In the genomic region with DNA sequence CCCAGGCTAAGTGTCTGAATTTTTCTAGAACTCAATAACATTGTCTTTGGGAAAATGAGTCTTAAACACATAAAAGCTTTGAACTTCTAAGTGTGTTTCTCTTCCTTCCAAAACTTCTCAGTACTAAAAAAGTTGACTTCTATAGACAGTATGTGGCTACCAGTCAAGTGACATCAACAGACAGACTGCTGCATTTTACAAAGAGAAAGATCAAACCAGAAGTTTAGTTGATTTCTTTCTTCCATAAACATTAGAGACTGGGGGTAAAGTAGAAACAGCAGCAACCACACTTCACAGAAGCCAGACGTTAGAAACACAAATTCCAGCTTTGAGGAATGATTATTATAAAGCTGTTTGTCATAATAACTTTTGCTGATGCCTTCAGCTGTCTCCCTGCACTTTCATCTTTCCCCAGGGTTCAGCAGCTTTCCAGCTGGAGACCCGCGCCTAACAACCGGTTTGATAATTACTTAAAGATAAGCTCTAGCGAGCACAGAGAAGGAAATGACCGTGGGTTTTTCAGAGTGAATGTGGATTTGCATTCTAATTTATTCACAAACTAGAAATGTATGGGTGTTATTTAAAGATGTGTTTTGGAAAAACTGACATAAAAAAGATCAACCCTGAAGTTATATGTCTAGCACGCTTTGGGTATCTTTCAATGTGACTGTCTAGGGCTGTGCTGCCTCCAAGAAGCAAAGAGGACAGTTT, we compare ENCODE assay signal across 9 cellular contexts. TPM values are rescaled to one million over a fixed set of nuclear protein-coding genes. Genes with fewer than 3 reads are reported as not detected.
DNase-seq lines count a peak whose midpoint lies in the region; ATAC-seq and TF ChIP-seq lines count a peak whose summit lies in the region.
"Had no signal": no experiment of that assay in that cellular context is flagged by ENCODE, and none has a peak within 500 bp of the region (broad histone marks: within the 10 kb centered on the region; RNA-seq: fewer than 3 reads in every experiment).

No MANE protein-coding gene starts in this region.

- 10% methylated on average over 7 of the region's 7 CpGs for WGBS in hepatocyte (ENCODE audit: low lambda C conversion rate, missing lambda C conversion rate)

- CTCF ChIA-PET in HEK293T (lab: Yijun Ruan, JAX) (interaction anchor here (1.0 kb wide), 1 partner anchor 571 kb away, joined by 5 read pairs; no protein-coding TSS in a partner anchor), Caco-2 (lab: Charles Lee) (interaction anchor here (0.5 kb wide), 1 partner anchor 122 kb away, joined by 3 read pairs; no protein-coding TSS in a partner anchor)

- H3K27ac Mint-ChIP-seq in Caco-2 (ENCODE audit: unreplicated experiment): no peak overlapping the region
- H3K27ac Mint-ChIP-seq: activated naive CD4-positive, alpha-beta T cell treated with anti-CD3 and anti-CD28 coated beads, Interleukin-2, amount 50 U/mL, for 24 hours had no signal

- BruUV-seq in Caco-2 (replicated peaks; lab: Mats Ljungman, UMichigan): no TSS peak

- H2AFZ ChIP-seq in DND-41 (ENCODE audit: low read depth, low read length): peak overlapping the region; percentile 53
- peak overlapping the region; percentile 9 for H2AFZ ChIP-seq in hepatocyte

- no peaks in the 10 kb centered on the region for H3K36me3 Mint-ChIP-seq in Caco-2 (ENCODE audit: insufficient read depth, unreplicated experiment)
- H3K36me3 Mint-ChIP-seq: activated naive CD4-positive, alpha-beta T cell treated with anti-CD3 and anti-CD28 coated beads, Interleukin-2, amount 50 U/mL, for 24 hours had no signal

- no peak for TF ChIP-seq CTCF in DND-41 (IDR thresholded peaks at IDR 0.05; ENCODE audit: borderline replicate concordance, extremely low read depth, low read length, poor library complexity, severe bottlenecking)
- no peak for TF ChIP-seq CTCF in hepatocyte (IDR thresholded peaks at IDR 0.05; ENCODE audit: poor library complexity)
- no peak for TF ChIP-seq CTCF in Caco-2 (IDR thresholded peaks at IDR 0.05; ENCODE audit: insufficient read depth in 1 of 2, low read depth in 1 of 2, low read length in 1 of 2, severe bottlenecking in 1 of 2, unreplicated experiment in 1 of 2)

- H3K27me3 Mint-ChIP-seq in Caco-2 (ENCODE audit: insufficient read depth, unreplicated experiment): no peaks in the 10 kb centered on the region

- no peaks in the 10 kb centered on the region for H3K36me3 ChIP-seq in DND-41 (ENCODE audit: insufficient read depth, low read length)
- H3K36me3 ChIP-seq in hepatocyte (replicated peaks; ENCODE audit: insufficient read depth, low read depth): no peaks in the 10 kb centered on the region
- no peaks in the 10 kb centered on the region for H3K36me3 ChIP-seq in Caco-2 (ENCODE audit: control insufficient read depth, insufficient read depth, low read length)

- no peaks in the 10 kb centered on the region for H3K9me2 ChIP-seq in hepatocyte (replicated peaks; ENCODE audit: insufficient read depth)

- H3K4me3 Mint-ChIP-seq in Caco-2 (ENCODE audit: unreplicated experiment): no peak overlapping the region
- H3K4me3 Mint-ChIP-seq: activated naive CD4-positive, alpha-beta T cell treated with anti-CD3 and anti-CD28 coated beads, Interleukin-2, amount 50 U/mL, for 24 hours had no signal

- H3K4me1 ChIP-seq in DND-41 (ENCODE audit: insufficient read depth, low read length) (peaks cover 19% of the 10 kb centered on the region), hepatocyte (ENCODE audit: insufficient read depth) (peaks cover 13% of the 10 kb centered on the region), Caco-2 (no peaks in the 10 kb centered on the region; the same call in 1 of the 2 replicates)

- ATAC-seq in DND-41 (ENCODE audit: insufficient read depth, low read depth): peak; percentile 64
- peak; percentile 64 for ATAC-seq in GM19463 (IDR thresholded peaks at IDR 0.05; ENCODE audit: unreplicated experiment)
- peak; percentile 55 for ATAC-seq in HG03432 (IDR thresholded peaks at IDR 0.05; ENCODE audit: unreplicated experiment)

- intact Hi-C loops in Caco-2 (cut with micrococcal nuclease; ENCODE audit: unreplicated experiment): no loop called here

- H3K9me3 ChIP-seq in DND-41 (ENCODE audit: insufficient read depth, low read length, severe bottlenecking) (no peaks in the 10 kb centered on the region), hepatocyte (ENCODE audit: low read depth) (no peaks in the 10 kb centered on the region), Caco-2 (no peaks in the 10 kb centered on the region)

- H3K27ac ChIP-seq in DND-41 (ENCODE audit: low read length): peak overlapping the region; percentile 27; the same call in 1 of the 2 replicates
- peak overlapping the region; percentile 21 for H3K27ac ChIP-seq in hepatocyte

- H3K4me3 ChIP-seq in DND-41 (ENCODE audit: low read depth in 1 of 2, low read length in 2 of 2) (peak overlapping the region in 1 of 2 experiments; percentile 17; a peak in 1 of 4 replicates), hepatocyte (no peak overlapping the region), Caco-2 (ENCODE audit: low read depth, low read length) (no peak overlapping the region)

- no peak overlapping the region for H3K9ac ChIP-seq in DND-41 (ENCODE audit: low read depth, low read length)

- no peaks in the 10 kb centered on the region for H3K9me3 Mint-ChIP-seq in Caco-2 (ENCODE audit: unreplicated experiment)
- H3K9me3 Mint-ChIP-seq: activated naive CD4-positive, alpha-beta T cell treated with anti-CD3 and anti-CD28 coated beads, Interleukin-2, amount 50 U/mL, for 24 hours had no signal

- no peaks in the 10 kb centered on the region for H3K79me2 ChIP-seq in DND-41 (ENCODE audit: insufficient read depth, low read length)
- H3K79me2 ChIP-seq in hepatocyte: no peaks in the 10 kb centered on the region

- POLR2A ChIA-PET in HEK293T (lab: Yijun Ruan, JAX): interaction anchor here (0.7 kb wide), 1 partner anchor 12 kb away, joined by 3 read pairs; no protein-coding TSS in a partner anchor
- POLR2A ChIA-PET in Caco-2 (lab: Charles Lee): no interaction called here

- H3K27me3 ChIP-seq in DND-41 (ENCODE audit: insufficient read depth, low read length, poor library complexity): no peaks in the 10 kb centered on the region
- H3K27me3 ChIP-seq in hepatocyte: no peaks in the 10 kb centered on the region
- no peaks in the 10 kb centered on the region; the same call in 1 of the 2 replicates for H3K27me3 ChIP-seq in Caco-2 (replicated peaks; ENCODE audit: control insufficient read depth, insufficient read depth, low read length)

- DNase-seq in DND-41 (no peak), hepatocyte (ENCODE audit: low spot score) (peak; percentile 32), HEK293T (ENCODE audit: extremely low spot score) (no peak), Caco-2 (no peak), putamen (ENCODE audit: low spot score) (no peak)
- DNase-seq in activated CD4-positive, alpha-beta T cell treated with anti-CD3 and anti-CD28 coated beads for 1 hour: no peak

- no peaks in the 10 kb centered on the region for H3K4me1 Mint-ChIP-seq in Caco-2 (ENCODE audit: low read depth, unreplicated experiment)

- H4K20me1 ChIP-seq in DND-41 (ENCODE audit: insufficient read depth, low read length) (no peaks in the 10 kb centered on the region), hepatocyte (ENCODE audit: insufficient read depth, poor library complexity, severe bottlenecking) (no peaks in the 10 kb centered on the region)

- H3K4me2 ChIP-seq in DND-41 (ENCODE audit: insufficient read depth, low read length): peak overlapping the region; percentile 53
- peak overlapping the region; percentile 67 for H3K4me2 ChIP-seq in hepatocyte

TF ChIP-seq in HEK293T, 16 proteins besides CTCF, POLR2A, EP300 and RAD21:
- TF ChIP-seq NFRKB (IDR thresholded peaks at IDR 0.05) (no peak), LEF1 (IDR thresholded peaks at IDR 0.05; ENCODE audit: borderline replicate concordance) (no peak), HDGF (IDR thresholded peaks at IDR 0.05; ENCODE audit: borderline replicate concordance) (no peak), FOXM1 (IDR thresholded peaks at IDR 0.05; ENCODE audit: borderline replicate concordance) (no peak), SUZ12 (IDR thresholded peaks at IDR 0.05) (no peak)

RNA-seq across cellular contexts. Expression of gene ENAM, which starts 15.2 kb away (rescaled TPM):
- total RNA-seq in hepatocyte (0.20 and 4.4 TPM in 2 replicates), Caco-2 (2022) (not detected in 2 replicates)
- 0.64 TPM in 1 of 2 replicates, not detected in the other for polyA plus RNA-seq in hepatocyte

RNA-seq across cellular contexts. Expression of gene AMBN, which starts 21.3 kb away (rescaled TPM):
- total RNA-seq in hepatocyte (not detected in 2 replicates), Caco-2 (2022) (0.27 TPM in 1 of 2 replicates, not detected in the other)
- polyA plus RNA-seq in hepatocyte: not detected in 2 replicates

RNA-seq across cellular contexts. Expression of gene JCHAIN, which starts 53.0 kb away (rescaled TPM):
- 0.44 TPM in 1 of 2 replicates, not detected in the other for total RNA-seq in hepatocyte
- not detected in 2 replicates for polyA plus RNA-seq in hepatocyte
- not detected in 2 replicates for total RNA-seq in Caco-2 (2022)
